23 cellular contexts compared by ENCODE assay signal in the genomic region with DNA sequence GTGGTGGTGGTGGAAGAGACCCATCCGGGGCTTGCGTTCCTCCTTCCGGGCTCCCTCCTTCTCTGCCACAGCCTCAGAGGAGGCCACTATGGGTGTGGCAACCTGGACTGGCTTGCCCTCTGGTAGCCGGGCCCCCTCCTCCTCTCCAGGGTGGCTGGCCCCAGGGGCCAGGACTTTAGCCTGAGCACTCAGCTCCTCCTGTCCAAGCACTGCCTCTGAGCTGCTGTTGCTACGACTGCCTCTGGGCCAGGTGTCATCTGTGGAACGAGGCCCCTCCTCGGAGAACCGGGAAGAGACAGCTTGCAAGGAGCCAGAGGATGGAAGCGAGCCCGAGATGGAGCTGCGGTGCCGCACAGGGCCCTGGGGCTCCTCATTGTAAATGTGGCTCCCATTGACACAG.
"Had no signal": no experiment of that assay in that cellular context is flagged by ENCODE, and none has a peak within 500 bp of the region (broad histone marks: within the 10 kb centered on the region; RNA-seq: fewer than 3 reads in every experiment).

No MANE protein-coding gene starts in this region.

- H3K4me3 ChIP-seq: body of pancreas, cardiac muscle cell, left ventricle myocardium inferior, mucosa of descending colon, testis, upper lobe of left lung had no signal

- H3K9me3 ChIP-seq: body of pancreas, left ventricle myocardium inferior, mucosa of descending colon, testis, upper lobe of left lung had no signal

- H3K36me3 ChIP-seq: cardiac muscle cell had no signal

- H3K4me3 Mint-ChIP-seq: activated B cell treated with CpG ODN at 0.5 μM for 24 hours; activated naive CD8-positive, alpha-beta T cell treated with anti-CD3 and anti-CD28 coated beads, Interleukin-2, amount 10 ng/mL, durations not matched to agents 7 days and 5 days; immature natural killer cell; memory B cell; stimulated activated naive B cell treated with anti-CD40 and anti-IgM and Interleukin-4, amounts not matched to agents 10 μg/mL and 1 μg/mL and 100 μg/mL, for 72 hours; T-helper 17 cell had no signal

- H3K27me3 ChIP-seq: body of pancreas, testis, upper lobe of left lung had no signal

- ATAC-seq: body of pancreas; mucosa of descending colon; stimulated activated naive B cell treated with anti-CD40 and anti-IgM and Interleukin-4, amounts not matched to agents 10 μg/mL and 1 μg/mL and 100 μg/mL, for 72 hours; T-helper 17 cell had no signal

- H3K4me1 ChIP-seq: testis had no signal

- H3K36me3 Mint-ChIP-seq: activated naive CD8-positive, alpha-beta T cell treated with anti-CD3 and anti-CD28 coated beads, Interleukin-2, amount 10 ng/mL, durations not matched to agents 7 days and 5 days; immature natural killer cell; memory B cell; stimulated activated naive B cell treated with anti-CD40 and anti-IgM and Interleukin-4, amounts not matched to agents 10 μg/mL and 1 μg/mL and 100 μg/mL, for 72 hours had no signal

- H3K4me1 Mint-ChIP-seq: activated B cell treated with CpG ODN at 0.5 μM for 24 hours; activated naive CD8-positive, alpha-beta T cell treated with anti-CD3 and anti-CD28 coated beads, Interleukin-2, amount 10 ng/mL, durations not matched to agents 7 days and 5 days had no signal

- H3K9me3 Mint-ChIP-seq: activated B cell treated with CpG ODN at 0.5 μM for 24 hours; activated naive CD8-positive, alpha-beta T cell treated with anti-CD3 and anti-CD28 coated beads, Interleukin-2, amount 10 ng/mL, durations not matched to agents 7 days and 5 days; immature natural killer cell; memory B cell; stimulated activated naive B cell treated with anti-CD40 and anti-IgM and Interleukin-4, amounts not matched to agents 10 μg/mL and 1 μg/mL and 100 μg/mL, for 72 hours had no signal

- H3K27ac ChIP-seq: cardiac muscle cell, testis had no signal

- H3K27me3 Mint-ChIP-seq: progenitor cell of endocrine pancreas; stimulated activated naive B cell treated with anti-CD40 and anti-IgM and Interleukin-4, amounts not matched to agents 10 μg/mL and 1 μg/mL and 100 μg/mL, for 72 hours; T-helper 17 cell had no signal

- DNase-seq: activated B cell treated with CpG ODN at 0.5 μM for 24 hours; activated CD4-positive, alpha-beta T cell treated with anti-CD3 and anti-CD28 coated beads for 4 hours; activated CD4-positive, alpha-beta T cell treated with anti-CD3 and anti-CD28 coated beads, Interleukin-2, amount 50 U/mL, for 48 hours; activated naive CD4-positive, alpha-beta T cell treated with Interleukin-2 at 50 U/mL for 16 hours; activated naive CD8-positive, alpha-beta T cell treated with anti-CD3 and anti-CD28 coated beads, Interleukin-2, amount 10 ng/mL, durations not matched to agents 7 days and 5 days; activated T-cell treated with anti-CD3 and anti-CD28 coated beads, Interleukin-2, amount 50 U/mL, for 48 hours; amygdala; body of pancreas; cortex of kidney; foreskin melanocyte; immature natural killer cell; left ventricle myocardium inferior; mucosa of descending colon; stimulated activated CD4-positive, alpha-beta T cell treated with anti-CD3 and anti-CD28 coated beads, Interleukin-2, amount 100 ng/mL, for 24 hours; stimulated activated CD8-positive, alpha-beta memory T cell treated with anti-CD3 and anti-CD28 coated beads, Interleukin-4, amount 100 ng/mL, for 48 hours; stimulated activated naive B cell treated with anti-CD40 and anti-IgM and Interleukin-4, amounts not matched to agents 10 μg/mL and 1 μg/mL and 100 μg/mL, for 72 hours; SW 1271; T-helper 17 cell; testis; upper lobe of left lung had no signal

- H3K27ac Mint-ChIP-seq: activated B cell treated with CpG ODN at 0.5 μM for 24 hours; activated naive CD8-positive, alpha-beta T cell treated with anti-CD3 and anti-CD28 coated beads, Interleukin-2, amount 10 ng/mL, durations not matched to agents 7 days and 5 days; immature natural killer cell; memory B cell; progenitor cell of endocrine pancreas; stimulated activated naive B cell treated with anti-CD40 and anti-IgM and Interleukin-4, amounts not matched to agents 10 μg/mL and 1 μg/mL and 100 μg/mL, for 72 hours; T-helper 17 cell had no signal
